ENCODE assay signal across 11 cellular contexts in genomic region chr6:24932832-24933231, GRCh38. TPM values are rescaled to one million over a fixed set of nuclear protein-coding genes. Genes with fewer than 3 reads are reported as not detected.
DNase-seq lines count a peak whose midpoint lies in the region; ATAC-seq and TF ChIP-seq lines count a peak whose summit lies in the region.
"Had no signal": no experiment of that assay in that cellular context is flagged by ENCODE, and none has a peak within 500 bp of the region (broad histone marks: within the 10 kb centered on the region; RNA-seq: fewer than 3 reads in every experiment).

No MANE protein-coding gene starts in this region.

- POLR2A ChIA-PET in naive thymus-derived CD8-positive, alpha-beta T cell (lab: Charles Lee): interaction anchor here (0.7 to 18.7 kb wide), 21 partner anchors 9 to 1265 kb away, joined by 3 to 1085 read pairs (median 11); no protein-coding TSS in a partner anchor

- no peak for TF ChIP-seq CTCF in Peyer's patch (IDR thresholded peaks at IDR 0.05)
- TF ChIP-seq CTCF in transverse colon (IDR thresholded peaks at IDR 0.05): no peak

- H3K9ac ChIP-seq in mesenchymal stem cell (ENCODE audit: low read length): no peak overlapping the region

- H4K91ac ChIP-seq in mesenchymal stem cell (ENCODE audit: low read length): no peak overlapping the region

- H3K27me3 Mint-ChIP-seq in naive thymus-derived CD8-positive, alpha-beta T cell: no peaks in the 10 kb centered on the region

- H3K9me3 Mint-ChIP-seq in naive thymus-derived CD8-positive, alpha-beta T cell: peaks cover 0 to 3% (median 0%) of the 10 kb centered on the region in 9 donors

- H2BK12ac ChIP-seq in mesenchymal stem cell (ENCODE audit: low read length in 2 of 2): no peak overlapping the region

- H3K9me3 ChIP-seq in Peyer's patch (no peaks in the 10 kb centered on the region), mesenchymal stem cell (ENCODE audit: control insufficient read depth, low read length) (no peaks in the 10 kb centered on the region), transverse colon (no peaks in the 10 kb centered on the region)
- H3K9me3 ChIP-seq: esophagus muscularis mucosa, left lung had no signal

- no peaks in the 10 kb centered on the region for H3K79me1 ChIP-seq in mesenchymal stem cell (replicated peaks; ENCODE audit: low read length, poor library complexity, severe bottlenecking)

- H3K27ac Mint-ChIP-seq in naive thymus-derived CD8-positive, alpha-beta T cell: peak overlapping the region; percentile 87 to 98 (median 95)

- H3K36me3 Mint-ChIP-seq in naive thymus-derived CD8-positive, alpha-beta T cell: peaks cover 57 to 74% (median 64%) of the 10 kb centered on the region in 3 donors

- no peak overlapping the region for H2BK5ac ChIP-seq in mesenchymal stem cell (ENCODE audit: low read depth, low read length, poor library complexity, severe bottlenecking)

- no peak overlapping the region for H2BK120ac ChIP-seq in mesenchymal stem cell (ENCODE audit: low read depth, low read length)

- no peaks in the 10 kb centered on the region for H3K27me3 ChIP-seq in Peyer's patch
- H3K27me3 ChIP-seq in mesenchymal stem cell (ENCODE audit: control insufficient read depth in 1 of 2, insufficient read depth in 1 of 2, low read length in 2 of 2): peaks cover 4 to 17% of the 10 kb centered on the region in 2 experiments
- H3K27me3 ChIP-seq in transverse colon: no peaks in the 10 kb centered on the region
- H3K27me3 ChIP-seq: left lung had no signal

- no peak overlapping the region for H3K4me2 ChIP-seq in mesenchymal stem cell (ENCODE audit: low read length, poor library complexity, severe bottlenecking)

- no peak overlapping the region for H4K8ac ChIP-seq in mesenchymal stem cell (ENCODE audit: low read length)

- H2AFZ ChIP-seq in mesenchymal stem cell (ENCODE audit: low read depth, low read length): no peak overlapping the region

- intact Hi-C loops in transverse colon (cut with DNase I; ENCODE audit: low total_unique reads): no loop called here

- no peak overlapping the region for H3K18ac ChIP-seq in mesenchymal stem cell (ENCODE audit: low read depth in 1 of 2, low read length in 2 of 2)

- no peak overlapping the region for H3K23ac ChIP-seq in mesenchymal stem cell (ENCODE audit: low read length in 2 of 2)

- H3K36me3 ChIP-seq in Peyer's patch (no peaks in the 10 kb centered on the region), mesenchymal stem cell (ENCODE audit: control insufficient read depth in 1 of 2, insufficient read depth in 2 of 2, low read depth in 1 of 2, low read length in 2 of 2) (no peaks in the 10 kb centered on the region), transverse colon (no peaks in the 10 kb centered on the region)
- H3K36me3 ChIP-seq: esophagus muscularis mucosa, left lung had no signal

- peak overlapping the region; percentile 81 to 99 (median 98) for H3K4me3 Mint-ChIP-seq in naive thymus-derived CD8-positive, alpha-beta T cell

- TF ChIP-seq POLR2A in Peyer's patch (IDR thresholded peaks at IDR 0.05) (no peak), transverse colon (IDR thresholded peaks at IDR 0.05) (no peak)

- in situ Hi-C loops in transverse colon (cut with MboI; ENCODE audit: low pct_ligation_motif_present in 1 of 4, low pct_unique_long_range_greater_than_20kb in 1 of 4, low sequenced_read_pairs in 3 of 4): no loop called here

- H3K4me1 Mint-ChIP-seq in naive thymus-derived CD8-positive, alpha-beta T cell: peaks cover 24 to 70% (median 52%) of the 10 kb centered on the region in 4 donors

- H3K14ac ChIP-seq in mesenchymal stem cell (ENCODE audit: low read length in 2 of 2): no peak overlapping the region

- no peak for DNase-seq in Peyer's patch
- DNase-seq in naive thymus-derived CD8-positive, alpha-beta T cell: no peak
- no peak for DNase-seq in mesenchymal stem cell
- no peak for DNase-seq in stimulated activated CD8-positive, alpha-beta memory T cell treated with anti-CD3 and anti-CD28 coated beads, Interleukin-4, amount 100 ng/mL, for 48 hours
- DNase-seq in CD1c-positive myeloid dendritic cell (ENCODE audit: extremely low spot score): no peak
- DNase-seq in transverse colon: no peak
- DNase-seq: left lung had no signal

- H3K4me3 ChIP-seq in Peyer's patch: peak overlapping the region in 2 of 4 donors; percentile 42 to 45
- no peak overlapping the region for H3K4me3 ChIP-seq in mesenchymal stem cell (ENCODE audit: insufficient read depth in 1 of 2, low read depth in 1 of 2, low read length in 2 of 2)
- no peak overlapping the region for H3K4me3 ChIP-seq in transverse colon

- no peak overlapping the region for H2BK15ac ChIP-seq in mesenchymal stem cell (ENCODE audit: low read depth, poor library complexity, severe bottlenecking)

- H3K27ac ChIP-seq in Peyer's patch (peak overlapping the region in 3 of 4 donors; percentile 18 to 80 (median 48)), mesenchymal stem cell (ENCODE audit: low read length, poor library complexity, severe bottlenecking) (no peak overlapping the region), transverse colon (no peak overlapping the region)
- H3K27ac ChIP-seq: esophagus muscularis mucosa had no signal

- H2AK5ac ChIP-seq in mesenchymal stem cell (ENCODE audit: low read length, severe bottlenecking): no peak overlapping the region

- no peak for TF ChIP-seq EP300 in transverse colon (IDR thresholded peaks at IDR 0.05; ENCODE audit: low read depth)

- ATAC-seq in GM18502 (IDR thresholded peaks at IDR 0.05; ENCODE audit: poor library complexity, unreplicated experiment) (peak; percentile 29), GM21723 (IDR thresholded peaks at IDR 0.05; ENCODE audit: unreplicated experiment) (peak; percentile 28)
- peak in 1 of 2 donors; percentile 17 for ATAC-seq in naive thymus-derived CD8-positive, alpha-beta T cell
- ATAC-seq: left lung had no signal

- H3K4ac ChIP-seq in mesenchymal stem cell (ENCODE audit: low read depth in 1 of 2, low read length in 2 of 2): no peak overlapping the region

- H3K4me1 ChIP-seq in Peyer's patch: peaks cover 0 to 12% (median 1%) of the 10 kb centered on the region in 4 donors
- H3K4me1 ChIP-seq in mesenchymal stem cell (ENCODE audit: control insufficient read depth, insufficient read depth, low read depth, low read length): peaks cover 7% of the 10 kb centered on the region
- H3K4me1 ChIP-seq in transverse colon: peaks cover 3 to 34% (median 10%) of the 10 kb centered on the region in 4 donors

- 60% methylated on average over 1 of the region's 3 CpGs for whole genome bisulfite sequencing in mesenchymal stem cell
- 57 to 60% methylated on average over 3 of the region's 3 CpGs for WGBS in transverse colon (ENCODE audit: low coverage in 1 of 2), 2 donors

RNA-seq across cellular contexts. Expression of gene RIPOR2, which starts 2.9 kb away (rescaled TPM):
- total RNA-seq in Peyer's patch: 100 to 1,000 TPM in 1 of 4 donors, 1 to 10 TPM in 3; 3.7 to 112 (median 6.1) TPM
- total RNA-seq in naive thymus-derived CD8-positive, alpha-beta T cell: 100 to 1,000 TPM; 511 to 531 TPM
- 100 to 1,000 TPM; 413 to 542 (median 468) TPM for polyA plus RNA-seq in naive thymus-derived CD8-positive, alpha-beta T cell
- polyA plus RNA-seq in mesenchymal stem cell (2013, experiment 1 of 2): 0.62 TPM
- polyA plus RNA-seq in mesenchymal stem cell (2013, experiment 2 of 2): 0.41 TPM
- 10 to 100 TPM in 1 of 4 donors, 1 to 10 TPM in 3; 1.2 to 16.7 (median 5.2) TPM for total RNA-seq in transverse colon
- total RNA-seq: H4 had no signal

Comparison
In these comparisons a context has a peak if more than half of its experiments do, and no peak if none do; other contexts are left out.
1. H3K27ac ChIP-seq: peak in Peyer's patch (3 of 4); none in mesenchymal stem cell (single experiment) and transverse colon (0 of 4).
2. RNA of gene RIPOR2, which starts 2.9 kb away (total RNA-seq): 511 to 531 TPM in naive thymus-derived CD8-positive, alpha-beta T cell; 1.2 to 16.7 TPM in transverse colon and 3.7 to 112 TPM in Peyer's patch; every median in the first group is over 4 times any median in the second.